Comparison of ENCODE assay signal across 8 cellular contexts in genomic region chr4:83771113-83771705, GRCh38.
DNase-seq lines count a peak whose midpoint lies in the region; ATAC-seq, FAIRE-seq and TF ChIP-seq lines count a peak whose summit lies in the region.

No MANE protein-coding gene starts in this region.

- no TSS peak for BruUV-seq in HepG2 (replicated peaks; lab: Mats Ljungman, UMichigan)

- no peak for TF ChIP-seq POLR2A in HepG2 (IDR thresholded peaks at IDR 0.05; ENCODE audit: insufficient read depth in 1 of 2, low read depth in 2 of 2, low read length in 2 of 2)

- peaks cover 3 to 13% of the 10 kb centered on the region in 2 donors for H3K27me3 Mint-ChIP-seq in CD8-positive, alpha-beta memory T cell

- no peaks in the 10 kb centered on the region for H4K20me1 ChIP-seq in HepG2 (ENCODE audit: insufficient read depth, low read length)

- no peak overlapping the region for H3K27ac ChIP-seq in HepG2 (ENCODE audit: extremely low read length, insufficient read depth, low read length)
- H3K27ac ChIP-seq in CD8-positive, alpha-beta memory T cell (ENCODE audit: low read depth, low read length): no peak overlapping the region

- no peaks in the 10 kb centered on the region for H3K4me1 ChIP-seq in HepG2 (ENCODE audit: insufficient read depth, low read length)
- no peaks in the 10 kb centered on the region for H3K4me1 ChIP-seq in CD8-positive, alpha-beta memory T cell (ENCODE audit: insufficient read depth, low read length)

- WGBS in HepG2 (ENCODE audit: low lambda C conversion rate): 0% methylated on average over 2 of the region's 2 CpGs

- TF ChIP-seq EP300 in HepG2 (IDR thresholded peaks at IDR 0.05; ENCODE audit: low read depth in 2 of 2, low read length in 2 of 2) (no peak), HepG2 (CRISPR knock-in tag; IDR thresholded peaks at IDR 0.05; ENCODE audit: borderline replicate concordance) (no peak)

- no peak overlapping the region for H3K4me2 ChIP-seq in HepG2 (ENCODE audit: low read depth, low read length)

- peaks cover 0 to 2% (median 0%) of the 10 kb centered on the region in 5 donors for H3K9me3 Mint-ChIP-seq in CD8-positive, alpha-beta memory T cell

- H3K79me2 ChIP-seq in HepG2 (ENCODE audit: insufficient read depth, low read length): no peaks in the 10 kb centered on the region

- POLR2A ChIA-PET in HepG2 (lab: Yijun Ruan, JAX): no interaction called here
- POLR2A ChIA-PET in CD8-positive, alpha-beta memory T cell (lab: Charles Lee): no interaction called here

- peak; percentile 4 for DNase-seq in CMK (ENCODE audit: low read depth)
- peak; percentile 8 for DNase-seq in NCI-H2227 treated with DMSO at 0.1 percent for 48 hours (lab: John Stamatoyannopoulos, UW)
- peak; percentile 2 for DNase-seq in cerebellum (ENCODE audit: low spot score)
- DNase-seq in HepG2 (ENCODE audit: low spot score): peak; percentile 21
- no peak for DNase-seq in cerebellar nuclear complex (lab: John Stamatoyannopoulos, UW)
- no peak for DNase-seq in activated effector memory CD4-positive, alpha-beta T cell treated with anti-CD3 and anti-CD28 coated beads, Interleukin-2, amount 50 U/mL, for 16 hours
- DNase-seq in CD8-positive, alpha-beta memory T cell: no peak

- H3K9ac ChIP-seq in HepG2 (ENCODE audit: insufficient read depth, low read depth, low read length): no peak overlapping the region

- no peak overlapping the region for H3K4me3 Mint-ChIP-seq in CD8-positive, alpha-beta memory T cell

- H3K27me3 ChIP-seq in HepG2 (ENCODE audit: control insufficient read depth in 1 of 2, insufficient read depth in 2 of 2, low read length in 2 of 2): no peaks in the 10 kb centered on the region
- no peaks in the 10 kb centered on the region for H3K27me3 ChIP-seq in CD8-positive, alpha-beta memory T cell (ENCODE audit: insufficient read depth, low read length, poor library complexity, severe bottlenecking)

- no peaks in the 10 kb centered on the region for H3K4me1 Mint-ChIP-seq in CD8-positive, alpha-beta memory T cell

- ATAC-seq in GM21619 (IDR thresholded peaks at IDR 0.05; ENCODE audit: unreplicated experiment) (peak; percentile 67), HepG2 (peak; percentile 95)

- no peaks in the 10 kb centered on the region for H3K36me3 ChIP-seq in HepG2 (replicated peaks in 1 of 2; ENCODE audit: control insufficient read depth in 1 of 2, insufficient read depth in 2 of 2, low read length in 2 of 2)
- no peaks in the 10 kb centered on the region for H3K36me3 ChIP-seq in CD8-positive, alpha-beta memory T cell (ENCODE audit: insufficient read depth, low read length)

- TF ChIP-seq CTCF in HepG2 (CRISPR knock-in tag; IDR thresholded peaks at IDR 0.05): peak; percentile 73

- H3K27ac Mint-ChIP-seq in CD8-positive, alpha-beta memory T cell: no peak overlapping the region

- CTCF ChIA-PET in HepG2 (lab: Yijun Ruan, JAX; ENCODE audit: low intra/inter-chr PET ratio, low total read pairs): interaction anchor here (1.3 to 1.7 kb wide), 3 partner anchors 190 to 732 kb away, joined by 8 to 16 read pairs (median 13); no protein-coding TSS in a partner anchor
- CTCF ChIA-PET in CD8-positive, alpha-beta memory T cell (lab: Charles Lee): no interaction called here

- H3K9me3 ChIP-seq in HepG2 (ENCODE audit: low read length): no peaks in the 10 kb centered on the region
- no peaks in the 10 kb centered on the region for H3K9me3 ChIP-seq in CD8-positive, alpha-beta memory T cell (ENCODE audit: low read length)

- in situ Hi-C loops in HepG2 (cut with HindIII; ENCODE audit: extremely low pct_ligation_motif_present, low pct_unique_long_range_greater_than_20kb): loop anchor here (25.0 kb wide), 1 partner anchor 491 kb away; no protein-coding TSS in a partner anchor

- no peak overlapping the region for H3K4me3 ChIP-seq in HepG2 (replicated peaks in 1 of 3; ENCODE audit: insufficient read depth in 1 of 3, low read depth in 2 of 3, low read length in 3 of 3)
- H3K4me3 ChIP-seq in CD8-positive, alpha-beta memory T cell (ENCODE audit: low read length): no peak overlapping the region

- H3K36me3 Mint-ChIP-seq in CD8-positive, alpha-beta memory T cell: no peaks in the 10 kb centered on the region

- intact Hi-C loops in HepG2 (cut with micrococcal nuclease; ENCODE audit: unreplicated experiment): loop anchor here (1.0 to 5.0 kb wide), 6 partner anchors 81 to 733 kb away; no protein-coding TSS in a partner anchor

- H2AFZ ChIP-seq in HepG2 (ENCODE audit: low read length): no peak overlapping the region

- peak; percentile 15 for FAIRE-seq in HepG2 (lab: Jason Lieb, UNC)

- peak; percentile 55; the same call in 1 of the 2 replicates for TF ChIP-seq RAD21 in HepG2 (CRISPR knock-in tag; IDR thresholded peaks at IDR 0.05)

TF ChIP-seq in HepG2, 621 proteins besides CTCF, POLR2A, EP300 and RAD21:
- TF ChIP-seq SMC3 (IDR thresholded peaks at IDR 0.05; ENCODE audit: low read length) (peak; percentile 77), ZNF224 (CRISPR knock-in tag; IDR thresholded peaks at IDR 0.05) (no peak), SIN3A (IDR thresholded peaks at IDR 0.05; ENCODE audit: borderline replicate concordance, low read depth, low read length) (no peak), STAG1 (CRISPR knock-in tag; IDR thresholded peaks at IDR 0.05) (peak; percentile 84)

Comparison
In these comparisons a context has a peak if more than half of its experiments do, and no peak if none do; other contexts are left out.
1. DNase-seq: peak in CMK (single experiment), NCI-H2227 treated with DMSO at 0.1 percent for 48 hours (single experiment), cerebellum (single experiment) and HepG2 (single experiment); none in cerebellar nuclear complex (0 of 2), activated effector memory CD4-positive, alpha-beta T cell treated with anti-CD3 and anti-CD28 coated beads, Interleukin-2, amount 50 U/mL, for 16 hours (single experiment) and CD8-positive, alpha-beta memory T cell (0 of 5).